In the genomic region with DNA sequence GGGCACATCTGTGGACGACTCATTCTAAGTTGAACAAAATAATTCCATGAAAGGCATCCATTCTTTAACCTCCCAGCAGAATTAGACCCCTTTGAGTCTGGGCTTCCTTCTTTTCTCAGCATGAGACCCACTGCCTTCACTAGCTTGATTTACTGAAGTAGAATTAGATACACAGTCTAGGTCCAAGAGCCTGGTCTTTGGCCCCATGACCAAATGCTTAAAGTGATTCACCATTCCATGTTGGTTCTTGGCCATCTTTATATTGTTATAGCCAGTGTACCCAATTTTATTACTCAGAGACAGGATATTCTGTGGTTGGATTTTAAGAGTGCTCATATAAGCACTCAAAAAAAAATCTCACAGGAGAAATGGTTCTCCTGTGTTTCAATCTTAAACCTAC, we compare ENCODE assay signal across 19 cellular contexts.
"Had no signal": no experiment of that assay in that cellular context is flagged by ENCODE, and none has a peak within 500 bp of the region (broad histone marks: within the 10 kb centered on the region; RNA-seq: fewer than 3 reads in every experiment).

No MANE protein-coding gene starts in this region.

- H3K4me1 Mint-ChIP-seq: activated CD4-positive, alpha-beta T cell treated with anti-CD3 and anti-CD28 coated beads, Interleukin-2, amount 10 ng/mL, durations not matched to agents 7 days and 5 days; activated naive CD8-positive, alpha-beta T cell treated with anti-CD3 and anti-CD28 coated beads, Interleukin-2, amount 10 ng/mL, durations not matched to agents 7 days and 5 days; neural progenitor cell had no signal

- H3K4me3 ChIP-seq: neural progenitor cell, prostate gland, right atrium auricular region, skin epidermis, tibial nerve, vagina had no signal

- ATAC-seq: activated CD8-positive, alpha-beta T cell treated with anti-CD3 and anti-CD28 coated beads, Interleukin-2, amount 10 ng/mL, durations not matched to agents 7 days and 5 days; esophagus mucosa; foreskin keratinocyte; stimulated activated naive CD8-positive, alpha-beta T cell treated with anti-CD3 and anti-CD28 coated beads, Interleukin-15, Interleukin-2, amounts not matched to agents 100 U/mL and 50 U/mL, for 24 hours had no signal

- H3K27ac Mint-ChIP-seq: activated CD4-positive, alpha-beta T cell treated with anti-CD3 and anti-CD28 coated beads, Interleukin-2, amount 10 ng/mL, durations not matched to agents 7 days and 5 days; activated CD8-positive, alpha-beta T cell treated with anti-CD3 and anti-CD28 coated beads, Interleukin-2, amount 10 ng/mL, durations not matched to agents 7 days and 5 days; activated naive CD8-positive, alpha-beta T cell treated with anti-CD3 and anti-CD28 coated beads, Interleukin-2, amount 10 ng/mL, durations not matched to agents 7 days and 5 days; activated T-cell treated with anti-CD3 and anti-CD28 coated beads, Interleukin-2, amount 50 U/mL, for 24 hours; activated T-helper 2 cell treated with anti-CD3 and anti-CD28 coated beads, Interferon-gamma antibody, Interleukin-2, Interleukin-4, amounts not matched to agents 10 μg/mL and 5 μg/mL and 100 μg/mL, durations not matched to agents 14 hours and 24 hours and 36 hours; dendritic cell treated with granulocyte-macrophage colony-stimulating factor and Interleukin-4, amounts not matched to agents 40 ng/mL and 50 ng/mL, for 4 days; neural progenitor cell had no signal

- H3K4me3 Mint-ChIP-seq: activated CD4-positive, alpha-beta T cell treated with anti-CD3 and anti-CD28 coated beads, Interleukin-2, amount 10 ng/mL, durations not matched to agents 7 days and 5 days; activated CD8-positive, alpha-beta T cell treated with anti-CD3 and anti-CD28 coated beads, Interleukin-2, amount 10 ng/mL, durations not matched to agents 7 days and 5 days; activated naive CD8-positive, alpha-beta T cell treated with anti-CD3 and anti-CD28 coated beads, Interleukin-2, amount 10 ng/mL, durations not matched to agents 7 days and 5 days; activated T-cell treated with anti-CD3 and anti-CD28 coated beads, Interleukin-2, amount 50 U/mL, for 24 hours; dendritic cell treated with granulocyte-macrophage colony-stimulating factor and Interleukin-4, amounts not matched to agents 40 ng/mL and 50 ng/mL, for 4 days; neural progenitor cell had no signal

- DNase-seq: activated CD4-positive, alpha-beta T cell treated with anti-CD3 and anti-CD28 coated beads, Interleukin-2, amount 10 ng/mL, durations not matched to agents 7 days and 5 days; activated CD8-positive, alpha-beta T cell treated with anti-CD3 and anti-CD28 coated beads, Interleukin-2, amount 10 ng/mL, durations not matched to agents 7 days and 5 days; activated naive CD4-positive, alpha-beta T cell treated with Interleukin-2 at 50 U/mL for 16 hours; activated naive CD8-positive, alpha-beta T cell treated with anti-CD3 and anti-CD28 coated beads, Interleukin-2, amount 10 ng/mL, durations not matched to agents 7 days and 5 days; activated T-cell treated with anti-CD3 and anti-CD28 coated beads, Interleukin-2, amount 50 U/mL, for 24 hours; effector CD8-positive, alpha-beta T cell; foreskin keratinocyte; hippocampal formation; stimulated activated naive CD8-positive, alpha-beta T cell treated with anti-CD3 and anti-CD28 coated beads, Interleukin-15, Interleukin-2, amounts not matched to agents 100 U/mL and 50 U/mL, for 24 hours; T1000 had no signal

- H3K36me3 Mint-ChIP-seq: activated naive CD8-positive, alpha-beta T cell treated with anti-CD3 and anti-CD28 coated beads, Interleukin-2, amount 10 ng/mL, durations not matched to agents 7 days and 5 days had no signal

- H3K9me3 Mint-ChIP-seq: activated CD4-positive, alpha-beta T cell treated with anti-CD3 and anti-CD28 coated beads, Interleukin-2, amount 10 ng/mL, durations not matched to agents 7 days and 5 days; activated T-helper 2 cell treated with anti-CD3 and anti-CD28 coated beads, Interferon-gamma antibody, Interleukin-2, Interleukin-4, amounts not matched to agents 10 μg/mL and 5 μg/mL and 100 μg/mL, durations not matched to agents 14 hours and 24 hours and 36 hours had no signal

- H3K27me3 Mint-ChIP-seq: activated CD4-positive, alpha-beta T cell treated with anti-CD3 and anti-CD28 coated beads, Interleukin-2, amount 10 ng/mL, durations not matched to agents 7 days and 5 days; activated naive CD8-positive, alpha-beta T cell treated with anti-CD3 and anti-CD28 coated beads, Interleukin-2, amount 10 ng/mL, durations not matched to agents 7 days and 5 days; dendritic cell treated with granulocyte-macrophage colony-stimulating factor and Interleukin-4, amounts not matched to agents 40 ng/mL and 50 ng/mL, for 4 days had no signal
